ENCODE assay signal across 34 cellular contexts in genomic region chr10:44118500-44118899, GRCh38.
"Had no signal": no experiment of that assay in that cellular context is flagged by ENCODE, and none has a peak within 500 bp of the region (broad histone marks: within the 10 kb centered on the region; RNA-seq: fewer than 3 reads in every experiment).

No MANE protein-coding gene starts in this region.

- H3K9me3 ChIP-seq: adrenal gland, ascending aorta, body of pancreas, breast epithelium had no signal

- FAIRE-seq: astrocyte, bronchial epithelial cell had no signal

- H3K27me3 ChIP-seq: adrenal gland, ascending aorta, body of pancreas, brain microvascular endothelial cell, breast epithelium, cardiac muscle cell had no signal

- ATAC-seq: activated naive CD4-positive, alpha-beta T cell treated with anti-CD3 and anti-CD28 coated beads, Interleukin-2, amount 50 U/mL, for 72 hours; activated naive CD8-positive, alpha-beta T cell treated with anti-CD3 and anti-CD28 coated beads, Interleukin-2, amount 50 U/mL, for 24 hours; activated T-cell treated with anti-CD3 and anti-CD28 coated beads, Interleukin-2, amount 50 U/mL, for 4 hours; activated T-cell treated with anti-CD3 and anti-CD28 coated beads, Interleukin-2, amount 50 U/mL, for 72 hours; activated T-helper 17 cell treated with anti-CD3 and anti-CD28 coated beads, Interleukin-2, amount 50 U/mL, for 72 hours; body of pancreas had no signal

- H3K4me3 ChIP-seq: adrenal gland, ascending aorta, body of pancreas, breast epithelium, cardiac muscle cell had no signal

- H3K4me1 ChIP-seq: adrenal gland, ascending aorta, body of pancreas, breast epithelium had no signal

- H3K36me3 ChIP-seq: adrenal gland, ascending aorta, brain microvascular endothelial cell, breast epithelium, cardiac muscle cell had no signal

- DNase-seq: activated effector memory CD4-positive, alpha-beta T cell treated with anti-CD3 and anti-CD28 coated beads, Interleukin-2, amount 50 U/mL, for 16 hours; activated effector memory CD4-positive, alpha-beta T cell treated with Interleukin-2 at 50 U/mL for 16 hours; activated gamma-delta T cell; activated gamma-delta T cell treated with Interleukin-2 at 50 U/mL for 16 hours; activated naive CD4-positive, alpha-beta T cell; activated naive CD4-positive, alpha-beta T cell treated with anti-CD3 and anti-CD28 coated beads for 36 hours; activated naive CD4-positive, alpha-beta T cell treated with anti-CD3 and anti-CD28 coated beads, Interleukin-2, amount 10 ng/mL, durations not matched to agents 7 days and 5 days; activated naive CD4-positive, alpha-beta T cell treated with anti-CD3 and anti-CD28 coated beads, Interleukin-2, amount 50 U/mL, for 16 hours; activated naive CD4-positive, alpha-beta T cell treated with Interleukin-2 at 50 U/mL for 16 hours; activated naive CD8-positive, alpha-beta T cell treated with anti-CD3 and anti-CD28 coated beads for 36 hours; activated naive CD8-positive, alpha-beta T cell treated with anti-CD3 and anti-CD28 coated beads, Interleukin-2, amount 10 ng/mL, durations not matched to agents 7 days and 5 days; activated naive CD8-positive, alpha-beta T cell treated with anti-CD3 and anti-CD28 coated beads, Interleukin-2, amount 50 U/mL, for 24 hours; activated T-cell treated with anti-CD3 and anti-CD28 coated beads, Interleukin-2, amount 50 U/mL, for 1 hour; activated T-cell treated with anti-CD3 and anti-CD28 coated beads, Interleukin-2, amount 50 U/mL, for 24 hours; activated T-cell treated with anti-CD3 and anti-CD28 coated beads, Interleukin-2, amount 50 U/mL, for 4 hours; activated T-cell treated with anti-CD3 and anti-CD28 coated beads, Interleukin-2, amount 50 U/mL, for 48 hours; activated T-cell treated with anti-CD3 and anti-CD28 coated beads, Interleukin-2, amount 50 U/mL, for 72 hours; adrenal gland; amniotic stem cell; amygdala; anterior cingulate cortex; aorta; body of pancreas; brain microvascular endothelial cell; caudate nucleus; central memory CD4-positive, alpha-beta T cell; cerebellar nuclear complex had no signal

- H3K27ac ChIP-seq: adrenal gland, ascending aorta, body of pancreas, brain microvascular endothelial cell, breast epithelium, cardiac muscle cell had no signal
